ENCODE assay signal across 7 cellular contexts in genomic region chr5:157679801-157680200, GRCh38. TPM values are rescaled to one million over a fixed set of nuclear protein-coding genes. Genes with fewer than 3 reads are reported as not detected.
"Had no signal": no experiment of that assay in that cellular context is flagged by ENCODE, and none has a peak within 500 bp of the region (broad histone marks: within the 10 kb centered on the region; RNA-seq: fewer than 3 reads in every experiment).

No MANE protein-coding gene starts in this region.

- ATAC-seq: GM23338, K562 had no signal

- H3K4me3 ChIP-seq: GM23338, K562 had no signal

- H3K4me1 Mint-ChIP-seq: GM23338, H9 had no signal

- H3K27ac Mint-ChIP-seq: GM23338, H9 had no signal

- H3K4me3 Mint-ChIP-seq: GM23338, H9 had no signal

- DNase-seq: H9, HCEC 1CT, IMR-90 had no signal

- H3K9me3 Mint-ChIP-seq: GM23338, H9 had no signal

RNA-seq across cellular contexts. Expression of gene C5orf52, which starts 8.5 kb away (rescaled TPM):
- total RNA-seq: GM23338, H1, H9, HT-29, IMR-90, K562 had no signal

RNA-seq across cellular contexts. Expression of gene SOX30, which starts 27.6 kb away (rescaled TPM):
- total RNA-seq: H1, H9, IMR-90, K562 had no signal
